ENCODE assay signal across 20 cellular contexts in the genomic region with DNA sequence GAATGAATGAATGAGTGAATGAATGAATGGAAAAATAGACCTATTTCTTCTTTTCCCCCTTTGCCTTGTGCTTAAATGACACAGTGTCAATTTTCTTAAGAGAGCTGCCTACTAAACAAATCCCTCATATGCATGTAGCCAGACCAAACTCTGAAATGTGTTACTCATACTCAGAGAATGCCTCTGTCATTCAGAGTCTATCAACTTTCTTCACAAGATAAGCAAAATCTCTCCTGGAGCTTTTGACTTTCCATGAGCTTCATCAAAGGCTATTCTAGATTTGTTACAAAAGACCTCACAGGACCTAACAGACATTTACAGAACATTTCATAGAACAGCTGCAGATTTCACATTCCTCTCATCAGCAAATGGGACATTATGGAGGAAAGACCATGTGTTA.
"Had no signal": no experiment of that assay in that cellular context is flagged by ENCODE, and none has a peak within 500 bp of the region (broad histone marks: within the 10 kb centered on the region; RNA-seq: fewer than 3 reads in every experiment).

No MANE protein-coding gene starts in this region.

- H3K4me1 ChIP-seq: esophagus squamous epithelium, right lobe of liver, testis, upper lobe of left lung had no signal

- H3K27me3 ChIP-seq: right lobe of liver, testis, upper lobe of left lung had no signal

- H3K4me3 ChIP-seq: esophagus squamous epithelium, lung, right lobe of liver, testis, upper lobe of left lung had no signal

- H3K4me1 Mint-ChIP-seq: activated B cell treated with CpG ODN at 0.5 μM for 24 hours; neural crest cell; stimulated activated effector memory CD8-positive, alpha-beta T cell treated with anti-CD3 and anti-CD28 coated beads, Interleukin-12 subunit alpha, Interleukin-12 subunit beta, amount 100 ng/mL, for 72 hours had no signal

- ATAC-seq: activated CD8-positive, alpha-beta T cell treated with anti-CD3 and anti-CD28 coated beads for 36 hours; activated naive CD8-positive, alpha-beta T cell treated with anti-CD3 and anti-CD28 coated beads, Interleukin-2, amount 50 U/mL, for 24 hours; effector memory CD8-positive, alpha-beta T cell; right lobe of liver; stimulated activated effector memory CD8-positive, alpha-beta T cell treated with anti-CD3 and anti-CD28 coated beads, Interleukin-12 subunit alpha, Interleukin-12 subunit beta, amount 100 ng/mL, for 72 hours had no signal

- H3K27ac Mint-ChIP-seq: activated B cell treated with CpG ODN at 0.5 μM for 24 hours; activated CD8-positive, alpha-beta T cell treated with anti-CD3 and anti-CD28 coated beads for 36 hours; activated naive CD4-positive, alpha-beta T cell treated with anti-CD3 and anti-CD28 coated beads, Interleukin-2, amount 10 ng/mL, durations not matched to agents 7 days and 5 days; activated naive CD8-positive, alpha-beta T cell treated with anti-CD3 and anti-CD28 coated beads, Interleukin-2, amount 50 U/mL, for 24 hours; effector memory CD8-positive, alpha-beta T cell; stimulated activated effector memory CD8-positive, alpha-beta T cell treated with anti-CD3 and anti-CD28 coated beads, Interleukin-12 subunit alpha, Interleukin-12 subunit beta, amount 100 ng/mL, for 72 hours had no signal

- H3K36me3 ChIP-seq: esophagus squamous epithelium, right lobe of liver, upper lobe of left lung had no signal

- H3K27ac ChIP-seq: esophagus squamous epithelium, right lobe of liver, testis, upper lobe of left lung had no signal

- H3K4me3 Mint-ChIP-seq: activated B cell treated with CpG ODN at 0.5 μM for 24 hours; activated CD8-positive, alpha-beta T cell treated with anti-CD3 and anti-CD28 coated beads for 36 hours; activated naive CD4-positive, alpha-beta T cell treated with anti-CD3 and anti-CD28 coated beads, Interleukin-2, amount 10 ng/mL, durations not matched to agents 7 days and 5 days; activated naive CD8-positive, alpha-beta T cell treated with anti-CD3 and anti-CD28 coated beads, Interleukin-2, amount 50 U/mL, for 24 hours; effector memory CD8-positive, alpha-beta T cell; neural crest cell; stimulated activated effector memory CD8-positive, alpha-beta T cell treated with anti-CD3 and anti-CD28 coated beads, Interleukin-12 subunit alpha, Interleukin-12 subunit beta, amount 100 ng/mL, for 72 hours had no signal

- FAIRE-seq: TTC549 had no signal

- H3K36me3 Mint-ChIP-seq: activated naive CD4-positive, alpha-beta T cell treated with anti-CD3 and anti-CD28 coated beads, Interleukin-2, amount 10 ng/mL, durations not matched to agents 7 days and 5 days; stimulated activated effector memory CD8-positive, alpha-beta T cell treated with anti-CD3 and anti-CD28 coated beads, Interleukin-12 subunit alpha, Interleukin-12 subunit beta, amount 100 ng/mL, for 72 hours had no signal

- H3K9me3 ChIP-seq: esophagus squamous epithelium, right lobe of liver, testis had no signal

- H3K27me3 Mint-ChIP-seq: activated CD8-positive, alpha-beta T cell treated with anti-CD3 and anti-CD28 coated beads for 36 hours; activated naive CD8-positive, alpha-beta T cell treated with anti-CD3 and anti-CD28 coated beads, Interleukin-2, amount 50 U/mL, for 24 hours; effector memory CD8-positive, alpha-beta T cell had no signal

- DNase-seq: activated B cell treated with CpG ODN at 0.5 μM for 24 hours; activated CD4-positive, alpha-beta T cell treated with anti-CD3 and anti-CD28 coated beads for 48 hours; activated CD8-positive, alpha-beta T cell treated with anti-CD3 and anti-CD28 coated beads for 36 hours; activated effector memory CD4-positive, alpha-beta T cell treated with Interleukin-2 at 50 U/mL for 16 hours; activated naive CD4-positive, alpha-beta T cell treated with anti-CD3 and anti-CD28 coated beads, Interleukin-2, amount 10 ng/mL, durations not matched to agents 7 days and 5 days; activated naive CD8-positive, alpha-beta T cell treated with anti-CD3 and anti-CD28 coated beads, Interleukin-2, amount 50 U/mL, for 24 hours; activated T-cell treated with anti-CD3 and anti-CD28 coated beads, Interleukin-2, amount 50 U/mL, for 48 hours; anterior cingulate cortex; dermis blood vessel endothelial cell; effector memory CD8-positive, alpha-beta T cell; esophagus squamous epithelium; midbrain; right lobe of liver; stimulated activated CD4-positive, alpha-beta T cell treated with anti-CD3 and anti-CD28 coated beads, Interleukin-4, amount 100 ng/mL, for 24 hours; testis; upper lobe of left lung had no signal

- H3K9me3 Mint-ChIP-seq: activated B cell treated with CpG ODN at 0.5 μM for 24 hours; activated CD8-positive, alpha-beta T cell treated with anti-CD3 and anti-CD28 coated beads for 36 hours; activated naive CD4-positive, alpha-beta T cell treated with anti-CD3 and anti-CD28 coated beads, Interleukin-2, amount 10 ng/mL, durations not matched to agents 7 days and 5 days; neural crest cell had no signal
